21 cellular contexts compared by ENCODE assay signal in genomic region chr1:155695608-155696007, GRCh38.
"Had no signal": no experiment of that assay in that cellular context is flagged by ENCODE, and none has a peak within 500 bp of the region (broad histone marks: within the 10 kb centered on the region; RNA-seq: fewer than 3 reads in every experiment).

No MANE protein-coding gene starts in this region.

- H3K27ac Mint-ChIP-seq: dendritic cell treated with granulocyte-macrophage colony-stimulating factor and Interleukin-4, amounts not matched to agents 40 ng/mL and 50 ng/mL, for 4 days; immature natural killer cell had no signal

- H3K4me3 ChIP-seq: esophagus squamous epithelium, lung, right atrium auricular region, sigmoid colon, suprapubic skin, thyroid gland, upper lobe of left lung, uterus had no signal

- H3K4me1 ChIP-seq: foreskin keratinocyte, uterus had no signal

- H3K27me3 Mint-ChIP-seq: dendritic cell treated with granulocyte-macrophage colony-stimulating factor and Interleukin-4, amounts not matched to agents 40 ng/mL and 50 ng/mL, for 4 days; effector memory CD8-positive, alpha-beta T cell; naive B cell had no signal

- DNase-seq: effector memory CD8-positive, alpha-beta T cell; esophagus squamous epithelium; immature natural killer cell; kidney; left cardiac atrium; left ventricle myocardium superior; mesendoderm; naive B cell; posterior cingulate gyrus; sigmoid colon; stimulated activated CD4-positive, alpha-beta T cell treated with anti-CD3 and anti-CD28 coated beads, Interleukin-12 subunit alpha, Interleukin-12 subunit beta, amount 100 ng/mL, for 4 hours; stimulated activated naive CD4-positive, alpha-beta T cell treated with Interleukin-2 at 50 U/mL for 16 hours; thyroid gland; upper lobe of left lung; uterus had no signal

- H3K9me3 ChIP-seq: neutrophil, right atrium auricular region, sigmoid colon, suprapubic skin, thyroid gland, upper lobe of left lung, uterus had no signal

- H3K9me3 Mint-ChIP-seq: effector memory CD8-positive, alpha-beta T cell had no signal

- H3K36me3 ChIP-seq: neutrophil, right atrium auricular region, thyroid gland, uterus had no signal

- ATAC-seq: effector memory CD8-positive, alpha-beta T cell; foreskin keratinocyte had no signal

- H3K27ac ChIP-seq: foreskin keratinocyte, neutrophil, right atrium auricular region, sigmoid colon, suprapubic skin, thyroid gland, upper lobe of left lung, uterus had no signal

- H3K4me3 Mint-ChIP-seq: dendritic cell treated with granulocyte-macrophage colony-stimulating factor and Interleukin-4, amounts not matched to agents 40 ng/mL and 50 ng/mL, for 4 days; effector memory CD8-positive, alpha-beta T cell; immature natural killer cell; naive B cell had no signal

- H3K27me3 ChIP-seq: esophagus squamous epithelium, foreskin keratinocyte, neutrophil, right atrium auricular region, sigmoid colon, suprapubic skin, thyroid gland, upper lobe of left lung, uterus had no signal
